ENCODE assay signal across 15 cellular contexts in genomic region chr16:29009050-29009837, GRCh38. TPM values are rescaled to one million over a fixed set of nuclear protein-coding genes. Genes with fewer than 3 reads are reported as not detected.
DNase-seq lines count a peak whose midpoint lies in the region; ATAC-seq and TF ChIP-seq lines count a peak whose summit lies in the region.
"Had no signal": no experiment of that assay in that cellular context is flagged by ENCODE, and none has a peak within 500 bp of the region (broad histone marks: within the 10 kb centered on the region; RNA-seq: fewer than 3 reads in every experiment).

No MANE protein-coding gene starts in this region.

- H3K4me3 ChIP-seq in PC-3 (ENCODE audit: low read length) = no peak overlapping the region
- H3K4me3 ChIP-seq: GM23248, Peyer's patch, skin epidermis, uterus had no signal

- H3K27ac ChIP-seq in PC-3 (ENCODE audit: low read length) = no peak overlapping the region
- H3K27ac ChIP-seq: GM23248, HL-60, uterus had no signal

- CTCF ChIA-PET in activated CD4-positive, alpha-beta T cell treated with anti-CD3 and anti-CD28 coated beads, Interleukin-2, amount 10 ng/mL, durations not matched to agents 7 days and 5 days (lab: Charles Lee) = interaction anchor here (0.7 to 1.2 kb wide), 2 partner anchors 14 to 16 kb away, joined by 3 to 4 read pairs; no protein-coding TSS in a partner anchor
- CTCF ChIA-PET in PC-3 (lab: Charles Lee) = no interaction called here

- H4K20me1 ChIP-seq in PC-3 (ENCODE audit: low read length) = no peaks in the 10 kb centered on the region

- no peaks in the 10 kb centered on the region for H3K27me3 ChIP-seq in PC-3 (ENCODE audit: low read length)
- H3K27me3 ChIP-seq: Peyer's patch, uterus had no signal

- no peak for ATAC-seq in GM18858 (IDR thresholded peaks at IDR 0.05; ENCODE audit: unreplicated experiment)
- no peak for ATAC-seq in PC-3

- peaks cover 2% of the 10 kb centered on the region for H3K9me3 Mint-ChIP-seq in activated CD4-positive, alpha-beta T cell treated with anti-CD3 and anti-CD28 coated beads, Interleukin-2, amount 10 ng/mL, durations not matched to agents 7 days and 5 days
- no peaks in the 10 kb centered on the region for H3K9me3 Mint-ChIP-seq in dendritic cell treated with granulocyte-macrophage colony-stimulating factor and Interleukin-4, amounts not matched to agents 40 ng/mL and 50 ng/mL, for 4 days
- H3K9me3 Mint-ChIP-seq: neural crest cell had no signal

- no peaks in the 10 kb centered on the region for H3K79me2 ChIP-seq in PC-3 (ENCODE audit: low read length)

- no peak overlapping the region for H3K9ac ChIP-seq in PC-3 (ENCODE audit: low read length)
- H3K9ac ChIP-seq: GM23248 had no signal

- TF ChIP-seq CTCF in PC-3 (conservative IDR thresholded peaks at IDR 0.05; ENCODE audit: low read depth, low read length) = no peak

- BruUV-seq in PC-3 (replicated peaks; lab: Mats Ljungman, UMichigan) = no TSS peak

- no peaks in the 10 kb centered on the region for H3K36me3 ChIP-seq in PC-3 (ENCODE audit: low read depth, low read length)
- H3K36me3 ChIP-seq: Peyer's patch, uterus had no signal

- intact Hi-C loops in dendritic cell treated with granulocyte-macrophage colony-stimulating factor and Interleukin-4, amounts not matched to agents 40 ng/mL and 50 ng/mL, for 4 days (cut with micrococcal nuclease) = no loop called here
- intact Hi-C loops in PC-3 (cut with micrococcal nuclease) = no loop called here

- peaks cover 63% of the 10 kb centered on the region for H3K4me1 Mint-ChIP-seq in activated CD4-positive, alpha-beta T cell treated with anti-CD3 and anti-CD28 coated beads, Interleukin-2, amount 10 ng/mL, durations not matched to agents 7 days and 5 days
- peaks cover 56% of the 10 kb centered on the region for H3K4me1 Mint-ChIP-seq in dendritic cell treated with granulocyte-macrophage colony-stimulating factor and Interleukin-4, amounts not matched to agents 40 ng/mL and 50 ng/mL, for 4 days (ENCODE audit: low read depth)
- H3K4me1 Mint-ChIP-seq: neural crest cell had no signal

- H3K4me1 ChIP-seq in PC-3 (ENCODE audit: insufficient read depth, low read length) = no peaks in the 10 kb centered on the region
- H3K4me1 ChIP-seq: Peyer's patch, uterus had no signal

- H3K9me3 ChIP-seq in PC-3 (ENCODE audit: low read length) = no peaks in the 10 kb centered on the region
- H3K9me3 ChIP-seq: Peyer's patch, uterus had no signal

- H3K27me3 Mint-ChIP-seq in activated CD4-positive, alpha-beta T cell treated with anti-CD3 and anti-CD28 coated beads, Interleukin-2, amount 10 ng/mL, durations not matched to agents 7 days and 5 days = no peaks in the 10 kb centered on the region
- H3K27me3 Mint-ChIP-seq in dendritic cell treated with granulocyte-macrophage colony-stimulating factor and Interleukin-4, amounts not matched to agents 40 ng/mL and 50 ng/mL, for 4 days = peaks cover 8% of the 10 kb centered on the region

- POLR2A ChIA-PET in activated CD4-positive, alpha-beta T cell treated with anti-CD3 and anti-CD28 coated beads, Interleukin-2, amount 10 ng/mL, durations not matched to agents 7 days and 5 days (lab: Charles Lee) = no interaction called here
- POLR2A ChIA-PET in PC-3 (lab: Charles Lee; ENCODE audit: unreplicated experiment) = no interaction called here

- no peaks in the 10 kb centered on the region for H3K9me2 ChIP-seq in PC-3 (replicated peaks; ENCODE audit: low read length)

- DNase-seq in stimulated activated CD4-positive, alpha-beta T cell treated with anti-CD3 and anti-CD28 coated beads, Interleukin-15, amount 100 ng/mL, for 24 hours = peak; percentile 72
- DNase-seq in stimulated activated CD4-positive, alpha-beta T cell treated with anti-CD3 and anti-CD28 coated beads, Interleukin-4, amount 100 ng/mL, for 24 hours = no peak
- DNase-seq in activated CD4-positive, alpha-beta T cell treated with anti-CD3 and anti-CD28 coated beads, Interleukin-2, amount 10 ng/mL, durations not matched to agents 7 days and 5 days = peak; percentile 37
- DNase-seq in SHP77 treated with DMSO at 0.1 percent for 48 hours (lab: John Stamatoyannopoulos, UW) (no peak), PC-3 (no peak), T1000 (lab: John Stamatoyannopoulos, UW) (no peak)
- DNase-seq: GM23248, NCI-H446, Peyer's patch, uterus had no signal

- H3K4me2 ChIP-seq in PC-3 (ENCODE audit: low read length) = no peak overlapping the region

- no peaks in the 10 kb centered on the region for H3F3A ChIP-seq in PC-3 (ENCODE audit: low read length, unreplicated experiment)

- no peak overlapping the region for H2AFZ ChIP-seq in PC-3 (ENCODE audit: low read length)
- H2AFZ ChIP-seq: GM23248 had no signal

- peak overlapping the region; percentile 98 for H3K27ac Mint-ChIP-seq in activated CD4-positive, alpha-beta T cell treated with anti-CD3 and anti-CD28 coated beads, Interleukin-2, amount 10 ng/mL, durations not matched to agents 7 days and 5 days
- peak overlapping the region; percentile 6 for H3K27ac Mint-ChIP-seq in dendritic cell treated with granulocyte-macrophage colony-stimulating factor and Interleukin-4, amounts not matched to agents 40 ng/mL and 50 ng/mL, for 4 days

- H3K36me3 Mint-ChIP-seq in activated CD4-positive, alpha-beta T cell treated with anti-CD3 and anti-CD28 coated beads, Interleukin-2, amount 10 ng/mL, durations not matched to agents 7 days and 5 days (ENCODE audit: low read depth) = peaks cover 6% of the 10 kb centered on the region
- no peaks in the 10 kb centered on the region for H3K36me3 Mint-ChIP-seq in dendritic cell treated with granulocyte-macrophage colony-stimulating factor and Interleukin-4, amounts not matched to agents 40 ng/mL and 50 ng/mL, for 4 days (ENCODE audit: low read depth)

- H3K4me3 Mint-ChIP-seq in activated CD4-positive, alpha-beta T cell treated with anti-CD3 and anti-CD28 coated beads, Interleukin-2, amount 10 ng/mL, durations not matched to agents 7 days and 5 days = peak overlapping the region; percentile 72
- no peak overlapping the region for H3K4me3 Mint-ChIP-seq in dendritic cell treated with granulocyte-macrophage colony-stimulating factor and Interleukin-4, amounts not matched to agents 40 ng/mL and 50 ng/mL, for 4 days
- H3K4me3 Mint-ChIP-seq: neural crest cell had no signal

RNA-seq across cellular contexts. Expression of gene LAT, which starts 24.4 kb away (rescaled TPM):
- 100 to 1,000 TPM; 365 to 379 TPM for total RNA-seq in activated CD4-positive, alpha-beta T cell treated with anti-CD3 and anti-CD28 coated beads, Interleukin-2, amount 10 ng/mL, durations not matched to agents 7 days and 5 days
- 0.29 and 1.0 TPM in 2 replicates for total RNA-seq in PC-3 (2014; rRNA removed)

RNA-seq across cellular contexts. Expression of gene SPNS1, which starts 34.7 kb away (rescaled TPM):
- 10 to 100 TPM; 24.8 to 26.1 TPM for total RNA-seq in activated CD4-positive, alpha-beta T cell treated with anti-CD3 and anti-CD28 coated beads, Interleukin-2, amount 10 ng/mL, durations not matched to agents 7 days and 5 days
- total RNA-seq in PC-3 (2014; rRNA removed) = 44.8 and 50.6 TPM in 2 replicates

RNA-seq across cellular contexts. Expression of gene NFATC2IP, which starts 58.5 kb away (rescaled TPM):
- 100 to 1,000 TPM; 114 to 130 TPM for total RNA-seq in activated CD4-positive, alpha-beta T cell treated with anti-CD3 and anti-CD28 coated beads, Interleukin-2, amount 10 ng/mL, durations not matched to agents 7 days and 5 days
- total RNA-seq in PC-3 (2014; rRNA removed) = 33.3 and 43.9 TPM in 2 replicates

Comparison
In these comparisons a context has a peak if more than half of its experiments do, and no peak if none do; other contexts are left out.
1. DNase-seq: peak in stimulated activated CD4-positive, alpha-beta T cell treated with anti-CD3 and anti-CD28 coated beads, Interleukin-15, amount 100 ng/mL, for 24 hours (single experiment) and activated CD4-positive, alpha-beta T cell treated with anti-CD3 and anti-CD28 coated beads, Interleukin-2, amount 10 ng/mL, durations not matched to agents 7 days and 5 days (single experiment); none in stimulated activated CD4-positive, alpha-beta T cell treated with anti-CD3 and anti-CD28 coated beads, Interleukin-4, amount 100 ng/mL, for 24 hours (single experiment), SHP77 treated with DMSO at 0.1 percent for 48 hours (single experiment), PC-3 (single experiment) and T1000 (single experiment).
2. RNA of gene LAT, which starts 24.4 kb away (total RNA-seq): 365 to 379 TPM in activated CD4-positive, alpha-beta T cell treated with anti-CD3 and anti-CD28 coated beads, Interleukin-2, amount 10 ng/mL, durations not matched to agents 7 days and 5 days; 0.29 to 1.0 TPM in PC-3; every median in the first group is over 100 times any median in the second.